ENCODE assay signal across 9 cellular contexts in the genomic region with DNA sequence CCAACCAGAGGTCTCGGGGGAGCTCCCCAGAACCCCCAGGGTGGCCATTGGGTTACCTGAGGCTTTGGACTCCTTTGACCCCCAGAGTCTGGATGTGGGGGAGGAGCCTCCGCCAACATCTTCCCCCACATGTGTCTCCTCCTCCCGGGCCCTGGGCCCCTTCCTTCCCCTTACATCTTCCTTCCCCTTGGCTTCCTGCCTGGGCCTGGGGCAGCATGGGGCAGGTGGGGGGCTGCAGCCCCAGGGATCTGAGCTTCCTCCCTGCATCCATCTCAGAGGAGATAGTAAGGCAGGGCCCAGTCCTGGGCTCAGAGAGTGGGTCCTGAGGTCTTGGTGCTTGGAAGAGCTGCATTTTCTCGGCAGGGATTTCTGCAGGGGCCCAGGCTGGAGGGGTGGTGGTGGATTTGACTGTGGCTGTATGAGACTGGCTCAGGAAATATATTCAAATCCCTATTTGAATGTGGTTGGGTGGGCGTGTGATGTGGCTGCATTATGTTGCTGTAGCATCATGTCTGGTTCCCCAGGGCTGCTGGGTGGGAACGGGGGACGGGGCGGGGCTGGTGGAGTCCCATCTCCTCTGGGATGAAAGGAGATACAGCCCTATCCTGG. TPM values are rescaled to one million over a fixed set of nuclear protein-coding genes. Genes with fewer than 3 reads are reported as not detected.
DNase-seq lines count a peak whose midpoint lies in the region; ATAC-seq, FAIRE-seq and TF ChIP-seq lines count a peak whose summit lies in the region.
"Had no signal": no experiment of that assay in that cellular context is flagged by ENCODE, and none has a peak within 500 bp of the region (broad histone marks: within the 10 kb centered on the region; RNA-seq: fewer than 3 reads in every experiment).

No MANE protein-coding gene starts in this region.

- H3K9ac ChIP-seq in liver (ENCODE audit: low read depth in 1 of 2, low read length in 2 of 2) (peak overlapping the region in 1 of 2 donors; percentile 45), HepG2 (ENCODE audit: insufficient read depth, low read depth, low read length) (no peak overlapping the region)

- no peak for TF ChIP-seq RAD21 in liver (IDR thresholded peaks at IDR 0.05)
- no peak for TF ChIP-seq RAD21 in HepG2 (CRISPR knock-in tag; IDR thresholded peaks at IDR 0.05)

- TF ChIP-seq EP300 in HepG2 (IDR thresholded peaks at IDR 0.05; ENCODE audit: low read depth in 2 of 2, low read length in 2 of 2) (no peak), HepG2 (CRISPR knock-in tag; IDR thresholded peaks at IDR 0.05; ENCODE audit: borderline replicate concordance) (no peak)

- H3K4me3 Mint-ChIP-seq in T-helper 2 cell treated with Interferon-gamma antibody and Interleukin-4, amounts not matched to agents 5 μg/mL and 100 μg/mL, for 36 hours = peak overlapping the region; percentile 97
- H3K4me3 Mint-ChIP-seq in chondrocyte (ENCODE audit: unreplicated experiment) = no peak overlapping the region

- TF ChIP-seq CTCF in liver (IDR thresholded peaks at IDR 0.05; ENCODE audit: low read depth, low read length, missing input control) (no peak), HepG2 (CRISPR knock-in tag; IDR thresholded peaks at IDR 0.05) (no peak), chondrocyte (IDR thresholded peaks at IDR 0.05) (no peak)

- no peaks in the 10 kb centered on the region for H4K20me1 ChIP-seq in HepG2 (ENCODE audit: insufficient read depth, low read length)

- peaks cover 12% of the 10 kb centered on the region for H3K9me3 Mint-ChIP-seq in T-helper 2 cell treated with Interferon-gamma antibody and Interleukin-4, amounts not matched to agents 5 μg/mL and 100 μg/mL, for 36 hours
- no peaks in the 10 kb centered on the region for H3K9me3 Mint-ChIP-seq in chondrocyte (ENCODE audit: low read depth)

- no peak overlapping the region for H2AFZ ChIP-seq in HepG2 (ENCODE audit: low read length)

- POLR2A ChIA-PET in HepG2 (lab: Yijun Ruan, JAX) = no interaction called here

- H3K4me1 Mint-ChIP-seq in T-helper 2 cell treated with Interferon-gamma antibody and Interleukin-4, amounts not matched to agents 5 μg/mL and 100 μg/mL, for 36 hours (ENCODE audit: low read depth) = peaks cover 38% of the 10 kb centered on the region
- no peaks in the 10 kb centered on the region for H3K4me1 Mint-ChIP-seq in chondrocyte (ENCODE audit: low read depth)

- CTCF ChIA-PET in HepG2 (lab: Yijun Ruan, JAX; ENCODE audit: low intra/inter-chr PET ratio, low total read pairs) = no interaction called here

- no peak for TF ChIP-seq POLR2A in HepG2 (IDR thresholded peaks at IDR 0.05; ENCODE audit: insufficient read depth in 1 of 2, low read depth in 2 of 2, low read length in 2 of 2)

- WGBS in liver = 47% methylated on average over 8 of the region's 8 CpGs
- WGBS in HepG2 (ENCODE audit: low lambda C conversion rate) = 29% methylated on average over 4 of the region's 8 CpGs
- WGBS in esophagus, 2 donors = 41 to 53% methylated on average over 8 of the region's 8 CpGs

- H3K4me3 ChIP-seq in liver (ENCODE audit: low read depth in 1 of 3, low read length in 3 of 3) (peak overlapping the region in 2 of 3 donors; percentile 31 to 43), HepG2 (replicated peaks in 1 of 3; ENCODE audit: insufficient read depth in 1 of 3, low read depth in 2 of 3, low read length in 3 of 3) (no peak overlapping the region), esophagus (ENCODE audit: low read depth in 1 of 2, low read length in 2 of 2) (peak overlapping the region; percentile 26 to 58)

- H3K36me3 ChIP-seq in liver (ENCODE audit: control insufficient read depth in 4 of 4, insufficient read depth in 3 of 4, low read depth in 1 of 4, low read length in 3 of 4) = no peaks in the 10 kb centered on the region
- H3K36me3 ChIP-seq in HepG2 (replicated peaks in 1 of 2; ENCODE audit: control insufficient read depth in 1 of 2, insufficient read depth in 2 of 2, low read length in 2 of 2) = no peaks in the 10 kb centered on the region
- no peaks in the 10 kb centered on the region for H3K36me3 ChIP-seq in esophagus (ENCODE audit: control insufficient read depth in 2 of 2, insufficient read depth in 2 of 2, low read length in 1 of 2)

- peaks cover 41% of the 10 kb centered on the region for H3K36me3 Mint-ChIP-seq in T-helper 2 cell treated with Interferon-gamma antibody and Interleukin-4, amounts not matched to agents 5 μg/mL and 100 μg/mL, for 36 hours (ENCODE audit: low read depth)
- no peaks in the 10 kb centered on the region for H3K36me3 Mint-ChIP-seq in chondrocyte (ENCODE audit: low read depth)

- H3K4me2 ChIP-seq in HepG2 (ENCODE audit: low read depth, low read length) = no peak overlapping the region

- no peak for FAIRE-seq in HepG2 (lab: Jason Lieb, UNC)

- H3K4me1 ChIP-seq in liver (ENCODE audit: control insufficient read depth in 4 of 4, insufficient read depth in 4 of 4, low read length in 3 of 4) (peaks cover 0 to 3% (median 0%) of the 10 kb centered on the region in 4 donors), HepG2 (ENCODE audit: insufficient read depth, low read length) (no peaks in the 10 kb centered on the region), esophagus (ENCODE audit: control insufficient read depth in 2 of 2, insufficient read depth in 2 of 2, low read length in 1 of 2) (no peaks in the 10 kb centered on the region)

- no TSS peak for BruUV-seq in HepG2 (replicated peaks; lab: Mats Ljungman, UMichigan)

- no peaks in the 10 kb centered on the region for H3K9me3 ChIP-seq in liver (ENCODE audit: control insufficient read depth in 4 of 4, low read length in 3 of 4)
- H3K9me3 ChIP-seq in HepG2 (ENCODE audit: low read length) = no peaks in the 10 kb centered on the region
- no peaks in the 10 kb centered on the region for H3K9me3 ChIP-seq in esophagus (ENCODE audit: control insufficient read depth in 2 of 2, insufficient read depth in 1 of 2, low read depth in 1 of 2, low read length in 1 of 2)

- in situ Hi-C loops in HepG2 (cut with HindIII; ENCODE audit: extremely low pct_ligation_motif_present, low pct_unique_long_range_greater_than_20kb) = no loop called here

- H3K27me3 Mint-ChIP-seq in T-helper 2 cell treated with Interferon-gamma antibody and Interleukin-4, amounts not matched to agents 5 μg/mL and 100 μg/mL, for 36 hours (ENCODE audit: low read depth) = no peaks in the 10 kb centered on the region
- no peaks in the 10 kb centered on the region for H3K27me3 Mint-ChIP-seq in chondrocyte (ENCODE audit: low read depth)

- H3K27ac ChIP-seq in liver (ENCODE audit: low read depth in 1 of 2, low read length in 2 of 2) (peak overlapping the region; percentile 56 to 72), HepG2 (ENCODE audit: extremely low read length, insufficient read depth, low read length) (no peak overlapping the region), esophagus (ENCODE audit: low read depth in 2 of 2, low read length in 1 of 2) (no peak overlapping the region)

- no peak for DNase-seq in HepG2 (ENCODE audit: low spot score)
- DNase-seq in T-helper 2 cell treated with Interferon-gamma antibody and Interleukin-4, amounts not matched to agents 5 μg/mL and 100 μg/mL, for 36 hours (ENCODE audit: low spot score) = peak; percentile 66
- peak; percentile 70 to 74 for DNase-seq in stimulated activated CD4-positive, alpha-beta T cell treated with anti-CD3 and anti-CD28 coated beads, Interleukin-2, amount 100 ng/mL, for 24 hours
- no peak for DNase-seq in chondrocyte (ENCODE audit: low spot score)
- DNase-seq in 8988T = no peak
- no peak for DNase-seq in NCI-H345 (lab: John Stamatoyannopoulos, UW)

- peak overlapping the region; percentile 87 for H3K27ac Mint-ChIP-seq in T-helper 2 cell treated with Interferon-gamma antibody and Interleukin-4, amounts not matched to agents 5 μg/mL and 100 μg/mL, for 36 hours
- no peak overlapping the region for H3K27ac Mint-ChIP-seq in chondrocyte (ENCODE audit: unreplicated experiment)

- H3K27me3 ChIP-seq in liver (ENCODE audit: control insufficient read depth in 4 of 4, insufficient read depth in 4 of 4, low read length in 3 of 4) = no peaks in the 10 kb centered on the region
- no peaks in the 10 kb centered on the region for H3K27me3 ChIP-seq in HepG2 (ENCODE audit: control insufficient read depth in 1 of 2, insufficient read depth in 2 of 2, low read length in 2 of 2)
- no peaks in the 10 kb centered on the region for H3K27me3 ChIP-seq in esophagus (ENCODE audit: control insufficient read depth in 1 of 2, insufficient read depth in 2 of 2, low read length in 2 of 2)

- intact Hi-C loops in HepG2 (cut with micrococcal nuclease; ENCODE audit: unreplicated experiment) = no loop called here

- H3K79me2 ChIP-seq in HepG2 (ENCODE audit: insufficient read depth, low read length) = no peaks in the 10 kb centered on the region

- no peak for ATAC-seq in HepG2

RNA-seq across cellular contexts. Expression of a gene that starts 0.9 kb away (rescaled TPM):
- total RNA-seq in liver (10 to 100 TPM in 1 of 2 donors, 1 to 10 TPM in 1; 6.3 to 13.3 TPM), HepG2 (2016; rRNA removed; fragmentation: Illumina TruSeq; extraction: Trizol) (not detected in 2 replicates), chondrocyte (not detected in 3 replicates)
- polyA plus RNA-seq in liver (1 to 10 TPM in 1 of 2 donors, under 1 TPM in 1; 0.60 to 2.0 TPM), HepG2 (2011; rRNA removed) (not detected in 2 replicates), esophagus (1 to 10 TPM; 1.3 to 8.4 TPM)
- total RNA-seq in HepG2 (2016; cell fraction: cytosol; rRNA removed; fragmentation: Illumina TruSeq; extraction: Trizol; ENCODE audit: low read depth) = not detected in 2 replicates
- total RNA-seq in HepG2 (2016; cell fraction: insoluble cytoplasmic fraction; rRNA removed; fragmentation: Illumina TruSeq; extraction: Trizol) = not detected in 2 replicates
- total RNA-seq in HepG2 (2016; cell fraction: membrane; rRNA removed; fragmentation: Illumina TruSeq; extraction: Trizol) = not detected in 2 replicates
- not detected in 2 replicates for total RNA-seq in HepG2 (2016; cell fraction: nucleus; rRNA removed; fragmentation: Illumina TruSeq; extraction: Trizol)
- not detected in 2 replicates for polyA plus RNA-seq in HepG2 (2011; cell fraction: cytosol; rRNA removed)
- 0.05 TPM in 1 of 2 replicates, not detected in the other for polyA plus RNA-seq in HepG2 (2011; cell fraction: nucleus; rRNA removed)
- polyA plus RNA-seq in HepG2 (2012) = not detected in 2 replicates
- not detected in 2 replicates for polyA plus RNA-seq in HepG2 (2016; cell fraction: cytosol; fragmentation: Illumina TruSeq; extraction: Trizol; ENCODE audit: low read depth)
- not detected in 2 replicates for polyA plus RNA-seq in HepG2 (2016; cell fraction: insoluble cytoplasmic fraction; fragmentation: Illumina TruSeq; extraction: Trizol; ENCODE audit: low read depth)
- not detected in 2 replicates for polyA plus RNA-seq in HepG2 (2016; cell fraction: membrane; fragmentation: Illumina TruSeq; extraction: Trizol; ENCODE audit: low read depth)
- not detected in 2 replicates for polyA plus RNA-seq in HepG2 (2016; cell fraction: nucleus; fragmentation: Illumina TruSeq; extraction: Trizol; ENCODE audit: insufficient read depth, low read depth)
- not detected in 2 replicates for polyA minus RNA-seq in HepG2 (2011; rRNA and poly(A)+ RNA removed; ENCODE audit: low replicate concordance)
- not detected in 2 replicates for polyA minus RNA-seq in HepG2 (2011; cell fraction: cytosol; rRNA and poly(A)+ RNA removed)
- not detected in 2 replicates for polyA minus RNA-seq in HepG2 (2011; cell fraction: nucleus; rRNA and poly(A)+ RNA removed)
- total RNA-seq: myocyte had no signal

RNA-seq across cellular contexts. Expression of a gene that starts 6.2 kb away (rescaled TPM):
- 1 to 10 TPM in 1 of 2 donors, under 1 TPM in 1; 0.23 to 1.0 TPM for total RNA-seq in liver
- polyA plus RNA-seq in liver = 1 to 10 TPM in 1 of 2 donors, under 1 TPM in 1; 0.54 to 1.0 TPM
- total RNA-seq in HepG2 (2016; rRNA removed; fragmentation: Illumina TruSeq; extraction: Trizol) = 0.60 and 1.0 TPM in 2 replicates
- total RNA-seq in HepG2 (2016; cell fraction: cytosol; rRNA removed; fragmentation: Illumina TruSeq; extraction: Trizol; ENCODE audit: low read depth) = 0.61 and 1.1 TPM in 2 replicates
- total RNA-seq in HepG2 (2016; cell fraction: insoluble cytoplasmic fraction; rRNA removed; fragmentation: Illumina TruSeq; extraction: Trizol) = 0.82 and 1.2 TPM in 2 replicates
- 1.00 and 1.4 TPM in 2 replicates for total RNA-seq in HepG2 (2016; cell fraction: membrane; rRNA removed; fragmentation: Illumina TruSeq; extraction: Trizol)
- total RNA-seq in HepG2 (2016; cell fraction: nucleus; rRNA removed; fragmentation: Illumina TruSeq; extraction: Trizol) = 0.81 and 1.2 TPM in 2 replicates
- polyA plus RNA-seq in HepG2 (2011; rRNA removed) = 1.8 and 2.2 TPM in 2 replicates
- 0.97 and 1.7 TPM in 2 replicates for polyA plus RNA-seq in HepG2 (2011; cell fraction: cytosol; rRNA removed)
- 2.5 and 3.9 TPM in 2 replicates for polyA plus RNA-seq in HepG2 (2011; cell fraction: nucleus; rRNA removed)
- 1.7 and 1.9 TPM in 2 replicates for polyA plus RNA-seq in HepG2 (2012)
- polyA plus RNA-seq in HepG2 (2016; cell fraction: cytosol; fragmentation: Illumina TruSeq; extraction: Trizol; ENCODE audit: low read depth) = 0.81 and 0.84 TPM in 2 replicates
- polyA plus RNA-seq in HepG2 (2016; cell fraction: insoluble cytoplasmic fraction; fragmentation: Illumina TruSeq; extraction: Trizol; ENCODE audit: low read depth) = 1.0 and 1.5 TPM in 2 replicates
- polyA plus RNA-seq in HepG2 (2016; cell fraction: membrane; fragmentation: Illumina TruSeq; extraction: Trizol; ENCODE audit: low read depth) = 0.56 and 0.95 TPM in 2 replicates
- polyA plus RNA-seq in HepG2 (2016; cell fraction: nucleus; fragmentation: Illumina TruSeq; extraction: Trizol; ENCODE audit: insufficient read depth, low read depth) = 1.2 and 2.2 TPM in 2 replicates
- 2.2 and 18.7 TPM in 2 replicates for polyA minus RNA-seq in HepG2 (2011; rRNA and poly(A)+ RNA removed; ENCODE audit: low replicate concordance)
- 0.70 and 0.89 TPM in 2 replicates for polyA minus RNA-seq in HepG2 (2011; cell fraction: cytosol; rRNA and poly(A)+ RNA removed)
- 2.1 and 2.3 TPM in 2 replicates for polyA minus RNA-seq in HepG2 (2011; cell fraction: nucleus; rRNA and poly(A)+ RNA removed)
- 10 to 100 TPM; 29.6 to 48.7 TPM for polyA plus RNA-seq in esophagus
- total RNA-seq in chondrocyte = 0.41 to 0.52 TPM in 2 of 3 replicates, not detected in the other
- total RNA-seq: myocyte had no signal

RNA-seq across cellular contexts. Expression of a gene that starts 33.9 kb away (rescaled TPM):
- total RNA-seq in liver (1 to 10 TPM; 6.1 to 9.9 TPM), HepG2 (2016; rRNA removed; fragmentation: Illumina TruSeq; extraction: Trizol) (24.1 and 32.5 TPM in 2 replicates), chondrocyte (81.6 to 107 TPM (median 103 TPM) in 3 replicates)
- polyA plus RNA-seq in liver (1 to 10 TPM; 3.4 to 8.7 TPM), HepG2 (2011; rRNA removed) (33.2 and 39.4 TPM in 2 replicates), esophagus (100 to 1,000 TPM; 191 to 519 TPM)
- total RNA-seq in HepG2 (2016; cell fraction: cytosol; rRNA removed; fragmentation: Illumina TruSeq; extraction: Trizol; ENCODE audit: low read depth) = 14.5 and 17.4 TPM in 2 replicates
- 21.0 and 35.2 TPM in 2 replicates for total RNA-seq in HepG2 (2016; cell fraction: insoluble cytoplasmic fraction; rRNA removed; fragmentation: Illumina TruSeq; extraction: Trizol)
- 24.2 and 24.9 TPM in 2 replicates for total RNA-seq in HepG2 (2016; cell fraction: membrane; rRNA removed; fragmentation: Illumina TruSeq; extraction: Trizol)
- 15.8 and 19.9 TPM in 2 replicates for total RNA-seq in HepG2 (2016; cell fraction: nucleus; rRNA removed; fragmentation: Illumina TruSeq; extraction: Trizol)
- 27.2 and 31.9 TPM in 2 replicates for polyA plus RNA-seq in HepG2 (2011; cell fraction: cytosol; rRNA removed)
- 93.2 and 99.5 TPM in 2 replicates for polyA plus RNA-seq in HepG2 (2011; cell fraction: nucleus; rRNA removed)
- polyA plus RNA-seq in HepG2 (2012) = 45.5 and 60.4 TPM in 2 replicates
- polyA plus RNA-seq in HepG2 (2016; cell fraction: cytosol; fragmentation: Illumina TruSeq; extraction: Trizol; ENCODE audit: low read depth) = 20.7 and 22.0 TPM in 2 replicates
- 32.6 and 39.0 TPM in 2 replicates for polyA plus RNA-seq in HepG2 (2016; cell fraction: insoluble cytoplasmic fraction; fragmentation: Illumina TruSeq; extraction: Trizol; ENCODE audit: low read depth)
- polyA plus RNA-seq in HepG2 (2016; cell fraction: membrane; fragmentation: Illumina TruSeq; extraction: Trizol; ENCODE audit: low read depth) = 29.2 and 30.7 TPM in 2 replicates
- 79.8 and 91.2 TPM in 2 replicates for polyA plus RNA-seq in HepG2 (2016; cell fraction: nucleus; fragmentation: Illumina TruSeq; extraction: Trizol; ENCODE audit: insufficient read depth, low read depth)
- 17.1 and 24.3 TPM in 2 replicates for polyA minus RNA-seq in HepG2 (2011; rRNA and poly(A)+ RNA removed; ENCODE audit: low replicate concordance)
- polyA minus RNA-seq in HepG2 (2011; cell fraction: cytosol; rRNA and poly(A)+ RNA removed) = 14.9 and 15.0 TPM in 2 replicates
- 19.4 and 20.3 TPM in 2 replicates for polyA minus RNA-seq in HepG2 (2011; cell fraction: nucleus; rRNA and poly(A)+ RNA removed)

RNA-seq across cellular contexts. Expression of a gene that starts 36.0 kb away (rescaled TPM):
- 10 to 100 TPM; 17.2 to 28.9 TPM for total RNA-seq in liver
- 10 to 100 TPM; 32.0 to 34.2 TPM for polyA plus RNA-seq in liver
- total RNA-seq in HepG2 (2016; rRNA removed; fragmentation: Illumina TruSeq; extraction: Trizol) = 24.1 and 36.4 TPM in 2 replicates
- total RNA-seq in HepG2 (2016; cell fraction: cytosol; rRNA removed; fragmentation: Illumina TruSeq; extraction: Trizol; ENCODE audit: low read depth) = 38.0 and 46.7 TPM in 2 replicates
- 17.4 and 36.4 TPM in 2 replicates for total RNA-seq in HepG2 (2016; cell fraction: insoluble cytoplasmic fraction; rRNA removed; fragmentation: Illumina TruSeq; extraction: Trizol)
- 50.7 and 59.0 TPM in 2 replicates for total RNA-seq in HepG2 (2016; cell fraction: membrane; rRNA removed; fragmentation: Illumina TruSeq; extraction: Trizol)
- total RNA-seq in HepG2 (2016; cell fraction: nucleus; rRNA removed; fragmentation: Illumina TruSeq; extraction: Trizol) = 28.9 and 37.5 TPM in 2 replicates
- polyA plus RNA-seq in HepG2 (2011; rRNA removed) = 63.0 and 69.7 TPM in 2 replicates
- polyA plus RNA-seq in HepG2 (2011; cell fraction: cytosol; rRNA removed) = 52.1 and 59.5 TPM in 2 replicates
- polyA plus RNA-seq in HepG2 (2011; cell fraction: nucleus; rRNA removed) = 207 and 243 TPM in 2 replicates
- 28.8 and 45.1 TPM in 2 replicates for polyA plus RNA-seq in HepG2 (2012)
- 45.8 and 48.0 TPM in 2 replicates for polyA plus RNA-seq in HepG2 (2016; cell fraction: cytosol; fragmentation: Illumina TruSeq; extraction: Trizol; ENCODE audit: low read depth)
- polyA plus RNA-seq in HepG2 (2016; cell fraction: insoluble cytoplasmic fraction; fragmentation: Illumina TruSeq; extraction: Trizol; ENCODE audit: low read depth) = 22.1 and 29.5 TPM in 2 replicates
- polyA plus RNA-seq in HepG2 (2016; cell fraction: membrane; fragmentation: Illumina TruSeq; extraction: Trizol; ENCODE audit: low read depth) = 52.9 and 59.3 TPM in 2 replicates
- polyA plus RNA-seq in HepG2 (2016; cell fraction: nucleus; fragmentation: Illumina TruSeq; extraction: Trizol; ENCODE audit: insufficient read depth, low read depth) = 87.3 and 93.9 TPM in 2 replicates
- polyA minus RNA-seq in HepG2 (2011; rRNA and poly(A)+ RNA removed; ENCODE audit: low replicate concordance) = 154 and 189 TPM in 2 replicates
- 18.7 and 18.9 TPM in 2 replicates for polyA minus RNA-seq in HepG2 (2011; cell fraction: cytosol; rRNA and poly(A)+ RNA removed)
- 28.3 and 32.7 TPM in 2 replicates for polyA minus RNA-seq in HepG2 (2011; cell fraction: nucleus; rRNA and poly(A)+ RNA removed)
- polyA plus RNA-seq in esophagus = 10 to 100 TPM; 55.8 to 93.8 TPM
- total RNA-seq in chondrocyte = 38.4 to 42.4 TPM (median 39.8 TPM) in 3 replicates

RNA-seq across cellular contexts. Expression of a gene that starts 53.0 kb away (rescaled TPM):
- total RNA-seq in liver (1,000 to 10,000 TPM; 4,543 to 9,349 TPM), HepG2 (2016; rRNA removed; fragmentation: Illumina TruSeq; extraction: Trizol) (700 and 1,455 TPM in 2 replicates), chondrocyte (0.77 TPM in 1 of 3 replicates, not detected in the others)
- polyA plus RNA-seq in liver (1,000 to 10,000 TPM; 7,734 to 8,295 TPM), HepG2 (2011; rRNA removed) (6,272 and 9,798 TPM in 2 replicates), esophagus (100 to 1,000 TPM in 1 of 2 donors, 10 to 100 TPM in 1; 25.6 to 137 TPM)
- total RNA-seq in HepG2 (2016; cell fraction: cytosol; rRNA removed; fragmentation: Illumina TruSeq; extraction: Trizol; ENCODE audit: low read depth) = 160 and 192 TPM in 2 replicates
- 643 and 1,412 TPM in 2 replicates for total RNA-seq in HepG2 (2016; cell fraction: insoluble cytoplasmic fraction; rRNA removed; fragmentation: Illumina TruSeq; extraction: Trizol)
- 268 and 291 TPM in 2 replicates for total RNA-seq in HepG2 (2016; cell fraction: membrane; rRNA removed; fragmentation: Illumina TruSeq; extraction: Trizol)
- total RNA-seq in HepG2 (2016; cell fraction: nucleus; rRNA removed; fragmentation: Illumina TruSeq; extraction: Trizol) = 1,410 and 1,846 TPM in 2 replicates
- polyA plus RNA-seq in HepG2 (2011; cell fraction: cytosol; rRNA removed) = 4,601 and 7,618 TPM in 2 replicates
- polyA plus RNA-seq in HepG2 (2011; cell fraction: nucleus; rRNA removed) = 6,023 and 6,891 TPM in 2 replicates
- polyA plus RNA-seq in HepG2 (2012) = 3,859 and 6,494 TPM in 2 replicates
- polyA plus RNA-seq in HepG2 (2016; cell fraction: cytosol; fragmentation: Illumina TruSeq; extraction: Trizol; ENCODE audit: low read depth) = 195 and 210 TPM in 2 replicates
- 903 and 1,023 TPM in 2 replicates for polyA plus RNA-seq in HepG2 (2016; cell fraction: insoluble cytoplasmic fraction; fragmentation: Illumina TruSeq; extraction: Trizol; ENCODE audit: low read depth)
- polyA plus RNA-seq in HepG2 (2016; cell fraction: membrane; fragmentation: Illumina TruSeq; extraction: Trizol; ENCODE audit: low read depth) = 286 and 340 TPM in 2 replicates
- 3,631 and 3,793 TPM in 2 replicates for polyA plus RNA-seq in HepG2 (2016; cell fraction: nucleus; fragmentation: Illumina TruSeq; extraction: Trizol; ENCODE audit: insufficient read depth, low read depth)
- 785 and 9,683 TPM in 2 replicates for polyA minus RNA-seq in HepG2 (2011; rRNA and poly(A)+ RNA removed; ENCODE audit: low replicate concordance)
- polyA minus RNA-seq in HepG2 (2011; cell fraction: cytosol; rRNA and poly(A)+ RNA removed) = 2,000 and 4,520 TPM in 2 replicates
- 1,680 and 2,385 TPM in 2 replicates for polyA minus RNA-seq in HepG2 (2011; cell fraction: nucleus; rRNA and poly(A)+ RNA removed)

Comparison
In these comparisons a context has a peak if more than half of its experiments do, and no peak if none do; other contexts are left out.
1. H3K27ac ChIP-seq: peak in liver (2 of 2); none in HepG2 (single experiment) and esophagus (0 of 2).
2. H3K4me3 ChIP-seq: peak in liver (2 of 3) and esophagus (2 of 2); none in HepG2 (0 of 3).
3. DNase-seq: peak in T-helper 2 cell treated with Interferon-gamma antibody and Interleukin-4, amounts not matched to agents 5 μg/mL and 100 μg/mL, for 36 hours (single experiment) and stimulated activated CD4-positive, alpha-beta T cell treated with anti-CD3 and anti-CD28 coated beads, Interleukin-2, amount 100 ng/mL, for 24 hours (2 of 2); none in HepG2 (single experiment), chondrocyte (single experiment), 8988T (single experiment) and NCI-H345 (single experiment).